16 cellular contexts compared by ENCODE assay signal in genomic region chr19:23800868-23801267, GRCh38.
"Had no signal": no experiment of that assay in that cellular context is flagged by ENCODE, and none has a peak within 500 bp of the region (broad histone marks: within the 10 kb centered on the region; RNA-seq: fewer than 3 reads in every experiment).

No MANE protein-coding gene starts in this region.

- H3K27me3 ChIP-seq: body of pancreas, gastrocnemius medialis, sigmoid colon, stomach had no signal

- DNase-seq: activated CD4-positive, alpha-beta T cell treated with anti-CD3 and anti-CD28 coated beads for 1 hour; activated gamma-delta T cell treated with Interleukin-2 at 50 U/mL for 16 hours; amniotic stem cell; body of pancreas; central memory CD4-positive, alpha-beta T cell; cortex of kidney; effector CD8-positive, alpha-beta T cell; gastrocnemius medialis; islet precursor cell; sigmoid colon; stimulated activated CD4-positive, alpha-beta T cell treated with anti-CD3 and anti-CD28 coated beads, Interleukin-2, amount 100 ng/mL, for 24 hours; stomach; T-helper 9 cell had no signal

- H3K4me1 ChIP-seq: gastrocnemius medialis, sigmoid colon had no signal

- H3K36me3 ChIP-seq: gastrocnemius medialis, sigmoid colon, stomach, thoracic aorta had no signal

- H3K9me3 ChIP-seq: body of pancreas, thoracic aorta had no signal

- H3K27ac ChIP-seq: body of pancreas, epithelial cell of prostate, gastrocnemius medialis, sigmoid colon, stomach, thoracic aorta had no signal

- ATAC-seq: body of pancreas, gastrocnemius medialis, left lobe of liver had no signal

- H3K4me3 ChIP-seq: body of pancreas, gastrocnemius medialis, sigmoid colon, stomach, thoracic aorta had no signal
